In genomic region chr1:13748610-13749505, GRCh38 we compare ENCODE assay signal across 8 cellular contexts. TPM values are rescaled to one million over a fixed set of nuclear protein-coding genes. Genes with fewer than 3 reads are reported as not detected.
DNase-seq lines count a peak whose midpoint lies in the region; ATAC-seq and TF ChIP-seq lines count a peak whose summit lies in the region.

No MANE protein-coding gene starts in this region.

- intact Hi-C loops in mucosa of descending colon (cut with DNase I, micrococcal nuclease), result no loop called here

- no peaks in the 10 kb centered on the region for H3K9me3 ChIP-seq in OCI-LY1 (ENCODE audit: low read length)
- no peaks in the 10 kb centered on the region for H3K9me3 ChIP-seq in mucosa of descending colon

- peaks cover 60% of the 10 kb centered on the region for H3K4me1 ChIP-seq in OCI-LY1 (ENCODE audit: insufficient read depth, low read length, severe bottlenecking)
- peaks cover 22% of the 10 kb centered on the region for H3K4me1 ChIP-seq in mucosa of descending colon (ENCODE audit: low read depth)

- peak; percentile 88 for DNase-seq in DMS114 treated with DMSO at 0.1 percent for 48 hours (lab: John Stamatoyannopoulos, UW; ENCODE audit: unreplicated experiment)
- DNase-seq in HuH-7.5 (ENCODE audit: low spot score), result peak; percentile 94
- DNase-seq in activated T-cell treated with anti-CD3 and anti-CD28 coated beads for 24 hours (ENCODE audit: low read depth), result peak; percentile 93
- peak; percentile 97 for DNase-seq in epithelial cell of esophagus (ENCODE audit: low read depth)
- peak; percentile 98 for DNase-seq in mucosa of descending colon
- peak; percentile 90 to 92 for DNase-seq in stimulated activated CD8-positive, alpha-beta memory T cell treated with anti-CD3 and anti-CD28 coated beads, Interleukin-4, amount 100 ng/mL, for 1 hour (ENCODE audit: low read depth in 2 of 2, low spot score in 1 of 2)

- no peaks in the 10 kb centered on the region for H3K27me3 ChIP-seq in OCI-LY1 (ENCODE audit: insufficient read depth, low read length)

- H3K27ac ChIP-seq in OCI-LY1 (ENCODE audit: low read depth, low read length, poor library complexity, severe bottlenecking), result peak overlapping the region; percentile 89

- ATAC-seq in GM21528 (IDR thresholded peaks at IDR 0.05; ENCODE audit: low FRiP score, unreplicated experiment) (peak; percentile 84), mucosa of descending colon (peak; percentile 98)

- no peaks in the 10 kb centered on the region for H3K9me2 ChIP-seq in OCI-LY1 (ENCODE audit: low read depth, low read length)

- no peak overlapping the region for H2AFZ ChIP-seq in OCI-LY1 (ENCODE audit: low read length)

- TF ChIP-seq CTCF in OCI-LY1 (IDR thresholded peaks at IDR 0.05; ENCODE audit: low read length) (no peak; the same call in 1 of the 2 replicates), epithelial cell of esophagus (IDR thresholded peaks at IDR 0.05; ENCODE audit: insufficient read depth, low read depth, low read length, missing control alignments) (no peak), mucosa of descending colon (IDR thresholded peaks at IDR 0.05) (no peak)

- peak overlapping the region; percentile 98 for H3K4me2 ChIP-seq in OCI-LY1 (ENCODE audit: low read length)

- peaks cover 56% of the 10 kb centered on the region for H3K79me2 ChIP-seq in OCI-LY1 (ENCODE audit: insufficient read depth, low read length)

- H3K9ac ChIP-seq in OCI-LY1 (ENCODE audit: low read length), result peak overlapping the region; percentile 82

- peaks cover 9% of the 10 kb centered on the region for H4K20me1 ChIP-seq in OCI-LY1 (ENCODE audit: insufficient read depth, low read length)

- no peaks in the 10 kb centered on the region for H3F3A ChIP-seq in OCI-LY1 (ENCODE audit: insufficient read depth, low read length)

- peak overlapping the region; percentile 89 for H3K4me3 ChIP-seq in OCI-LY1 (ENCODE audit: low read depth, low read length, poor library complexity, severe bottlenecking)
- peak overlapping the region; percentile 84 for H3K4me3 ChIP-seq in epithelial cell of esophagus (ENCODE audit: low read length)
- H3K4me3 ChIP-seq in mucosa of descending colon, result peak overlapping the region; percentile 79

- H3K36me3 ChIP-seq in OCI-LY1 (ENCODE audit: insufficient read depth, low read length) (peaks cover 46% of the 10 kb centered on the region), mucosa of descending colon (ENCODE audit: low read depth) (no peaks in the 10 kb centered on the region)

RNA-seq across cellular contexts. Expression of gene PRDM2, which starts 48.9 kb away (rescaled TPM):
- 10 to 100 TPM; 34.7 to 56.1 (median 39.8) TPM for total RNA-seq in mucosa of descending colon

Comparison
In these comparisons a context has a peak if more than half of its experiments do, and no peak if none do; other contexts are left out.
1. Peak in every context shown above with its lines: DNase-seq, ATAC-seq, H3K4me3 ChIP-seq and H3K27ac ChIP-seq.